In genomic region chr2:219592721-219593120, GRCh38 we compare ENCODE assay signal across 23 cellular contexts. TPM values are rescaled to one million over a fixed set of nuclear protein-coding genes. Genes with fewer than 3 reads are reported as not detected.
DNase-seq lines count a peak whose midpoint lies in the region; ATAC-seq and TF ChIP-seq lines count a peak whose summit lies in the region.
"Had no signal": no experiment of that assay in that cellular context is flagged by ENCODE, and none has a peak within 500 bp of the region (broad histone marks: within the 10 kb centered on the region; RNA-seq: fewer than 3 reads in every experiment).

No MANE protein-coding gene starts in this region.

- H3K27ac ChIP-seq in heart left ventricle, result peak overlapping the region in 7 of 12 donors; percentile 5 to 61 (median 25)
- H3K27ac ChIP-seq in left ventricle myocardium inferior (replicated peaks), result no peak overlapping the region
- no peak overlapping the region for H3K27ac ChIP-seq in thyroid gland
- H3K27ac ChIP-seq: epithelial cell of prostate, hepatocyte, spleen, tibial artery had no signal

- no peak for ATAC-seq in heart left ventricle
- ATAC-seq in GM18498 (IDR thresholded peaks at IDR 0.05; ENCODE audit: unreplicated experiment), result no peak
- ATAC-seq in activated naive CD4-positive, alpha-beta T cell treated with anti-CD3 and anti-CD28 coated beads, Interleukin-2, amount 50 U/mL, for 72 hours, result no peak
- ATAC-seq: activated CD4-positive, alpha-beta T cell treated with anti-CD3 and anti-CD28 coated beads for 36 hours had no signal

- intact Hi-C loops in heart left ventricle (cut with DNase I), result no loop called here
- intact Hi-C loops in left ventricle myocardium inferior (cut with micrococcal nuclease), result no loop called here
- intact Hi-C loops in thyroid gland (cut with DNase I), result no loop called here

- WGBS in heart left ventricle, 4 donors, result 64 to 69% (median 65%) methylated on average over 6 of the region's 6 CpGs
- WGBS in thyroid gland, 2 donors, result 51 to 56% methylated on average over 6 of the region's 6 CpGs

- no peaks in the 10 kb centered on the region for H3K9me3 ChIP-seq in heart left ventricle
- no peaks in the 10 kb centered on the region for H3K9me3 ChIP-seq in left ventricle myocardium inferior (replicated peaks)
- H3K9me3 ChIP-seq in thyroid gland, result no peaks in the 10 kb centered on the region
- H3K9me3 ChIP-seq: spleen, tibial artery had no signal

- H3K36me3 ChIP-seq in heart left ventricle (no peaks in the 10 kb centered on the region), left ventricle myocardium inferior (no peaks in the 10 kb centered on the region), thyroid gland (no peaks in the 10 kb centered on the region)
- H3K36me3 ChIP-seq: spleen, tibial artery had no signal

- TF ChIP-seq POLR2A in heart left ventricle (IDR thresholded peaks at IDR 0.05) (no peak), thyroid gland (IDR thresholded peaks at IDR 0.05) (no peak)

- TF ChIP-seq CTCF in heart left ventricle (IDR thresholded peaks at IDR 0.05) (no peak), left ventricle myocardium inferior (IDR thresholded peaks at IDR 0.05; ENCODE audit: borderline replicate concordance) (no peak), thyroid gland (IDR thresholded peaks at IDR 0.05) (no peak)

- no peaks in the 10 kb centered on the region for H3K9me3 Mint-ChIP-seq in activated naive CD4-positive, alpha-beta T cell treated with anti-CD3 and anti-CD28 coated beads, Interleukin-2, amount 50 U/mL, for 72 hours
- H3K9me3 Mint-ChIP-seq: activated T-helper 1 cell treated with anti-CD3 and anti-CD28 coated beads, Interleukin-12 subunit alpha, Interleukin-12 subunit beta, Interleukin-2, Interleukin-4 antibody, amounts not matched to agents 30 ng/mL and 10 ng/mL and 1 ng/mL, durations not matched to agents 14 hours and 24 hours and 36 hours; T-helper 1 cell treated with Interleukin-12 subunit alpha and Interleukin-12 subunit beta and Interleukin-4 antibody, amounts not matched to agents 30 μg/mL and 1 μg/mL, for 36 hours had no signal

- H3K27me3 ChIP-seq in heart left ventricle (no peaks in the 10 kb centered on the region), left ventricle myocardium inferior (ENCODE audit: low read depth) (no peaks in the 10 kb centered on the region), thyroid gland (no peaks in the 10 kb centered on the region)
- H3K27me3 ChIP-seq: hepatocyte, spleen, tibial artery had no signal

- no peak overlapping the region for H3K27ac Mint-ChIP-seq in activated naive CD4-positive, alpha-beta T cell treated with anti-CD3 and anti-CD28 coated beads, Interleukin-2, amount 50 U/mL, for 72 hours
- H3K27ac Mint-ChIP-seq: activated CD4-positive, alpha-beta T cell treated with anti-CD3 and anti-CD28 coated beads for 36 hours; activated naive CD8-positive, alpha-beta T cell; activated T-helper 1 cell treated with anti-CD3 and anti-CD28 coated beads, Interleukin-12 subunit alpha, Interleukin-12 subunit beta, Interleukin-2, Interleukin-4 antibody, amounts not matched to agents 30 ng/mL and 10 ng/mL and 1 ng/mL, durations not matched to agents 14 hours and 24 hours and 36 hours; T-helper 1 cell treated with Interleukin-12 subunit alpha and Interleukin-12 subunit beta and Interleukin-4 antibody, amounts not matched to agents 30 μg/mL and 1 μg/mL, for 36 hours had no signal

- H3K4me3 ChIP-seq in heart left ventricle (no peak overlapping the region), left ventricle myocardium inferior (no peak overlapping the region), thyroid gland (replicated peaks in 1 of 3) (no peak overlapping the region)
- H3K4me3 ChIP-seq: hepatocyte, lung, spleen, tibial artery had no signal

- peaks cover 0 to 13% (median 8%) of the 10 kb centered on the region in 12 donors for H3K4me1 ChIP-seq in heart left ventricle
- H3K4me1 ChIP-seq in left ventricle myocardium inferior, result peaks cover 18% of the 10 kb centered on the region
- peaks cover 0 to 7% of the 10 kb centered on the region in 2 donors for H3K4me1 ChIP-seq in thyroid gland

- H3K36me3 Mint-ChIP-seq in activated naive CD4-positive, alpha-beta T cell treated with anti-CD3 and anti-CD28 coated beads, Interleukin-2, amount 50 U/mL, for 72 hours, result no peaks in the 10 kb centered on the region
- H3K36me3 Mint-ChIP-seq: activated naive CD8-positive, alpha-beta T cell had no signal

- DNase-seq in heart left ventricle (no peak), left ventricle myocardium inferior (no peak), kidney tubule cell (ENCODE audit: low spot score) (peak; percentile 9), thyroid gland (peak; percentile 37 to 52)
- DNase-seq in activated naive CD4-positive, alpha-beta T cell treated with anti-CD3 and anti-CD28 coated beads, Interleukin-2, amount 50 U/mL, for 72 hours (ENCODE audit: low spot score in 2 of 2), result no peak
- DNase-seq: 8988T; activated CD4-positive, alpha-beta T cell treated with anti-CD3 and anti-CD28 coated beads for 36 hours; AML-193; MV-4-11; NCI-H2171 treated with DMSO at 0.1 percent for 48 hours; NCI-H524 treated with DMSO at 0.1 percent for 48 hours; spleen; stimulated activated CD4-positive, alpha-beta T cell treated with anti-CD3 and anti-CD28 coated beads, Interleukin-4, amount 100 ng/mL, for 1 hour; stimulated activated naive CD4-positive, alpha-beta T cell treated with Interleukin-2 at 50 U/mL for 16 hours; tibial artery had no signal

RNA-seq across cellular contexts. Expression of gene STK11IP, which starts 4.9 kb away (rescaled TPM):
- total RNA-seq in heart left ventricle, result 10 to 100 TPM in 7 of 9 donors, 1 to 10 TPM in 2; 7.3 to 24.1 (median 13.9) TPM
- 10 to 100 TPM; 14.9 to 15.6 TPM for polyA plus RNA-seq in heart left ventricle
- total RNA-seq in left ventricle myocardium inferior, result 15.9 TPM
- 10 to 100 TPM; 14.6 to 25.0 (median 19.7) TPM for total RNA-seq in thyroid gland
- 10 to 100 TPM; 28.5 to 53.0 TPM for total RNA-seq in activated naive CD4-positive, alpha-beta T cell treated with anti-CD3 and anti-CD28 coated beads, Interleukin-2, amount 50 U/mL, for 72 hours

RNA-seq across cellular contexts. Expression of gene INHA, which starts 20.6 kb away (rescaled TPM):
- total RNA-seq in heart left ventricle (10 to 100 TPM in 1 of 9 donors, 1 to 10 TPM in 7, under 1 TPM in 1; 0.52 to 14.2 (median 1.8) TPM), left ventricle myocardium inferior (2.4 TPM), thyroid gland (1 to 10 TPM in 1 of 4 donors, under 1 TPM in 2, not detected in 1; 0.50 to 1.1 (median 0.81) TPM)
- polyA plus RNA-seq in heart left ventricle, result 10 to 100 TPM in 1 of 2 donors, 1 to 10 TPM in 1; 5.5 to 12.0 TPM
- under 1 TPM in 1 of 2 donors, not detected in 1; 0.23 TPM for total RNA-seq in activated naive CD4-positive, alpha-beta T cell treated with anti-CD3 and anti-CD28 coated beads, Interleukin-2, amount 50 U/mL, for 72 hours
- total RNA-seq: activated CD4-positive, alpha-beta T cell treated with anti-CD3 and anti-CD28 coated beads for 36 hours; activated T-helper 1 cell treated with anti-CD3 and anti-CD28 coated beads, Interleukin-12 subunit alpha, Interleukin-12 subunit beta, Interleukin-2, Interleukin-4 antibody, amounts not matched to agents 30 ng/mL and 10 ng/mL and 1 ng/mL, durations not matched to agents 14 hours and 24 hours and 36 hours; pulmonary artery endothelial cell had no signal

RNA-seq across cellular contexts. Expression of gene OBSL1, which starts 21.4 kb away (rescaled TPM):
- total RNA-seq in heart left ventricle, result 100 to 1,000 TPM; 149 to 230 (median 178) TPM
- 100 to 1,000 TPM in 1 of 2 donors, 10 to 100 TPM in 1; 88.1 to 177 TPM for polyA plus RNA-seq in heart left ventricle
- total RNA-seq in left ventricle myocardium inferior, result 208 TPM
- total RNA-seq in thyroid gland, result 100 to 1,000 TPM; 142 to 200 (median 170) TPM
- total RNA-seq in activated naive CD4-positive, alpha-beta T cell treated with anti-CD3 and anti-CD28 coated beads, Interleukin-2, amount 50 U/mL, for 72 hours, result 1 to 10 TPM; 1.9 to 8.9 TPM

RNA-seq across cellular contexts. Expression of gene SLC4A3, which starts 34.7 kb away (rescaled TPM):
- total RNA-seq in heart left ventricle (100 to 1,000 TPM; 249 to 507 (median 428) TPM), left ventricle myocardium inferior (426 TPM), thyroid gland (1 to 10 TPM; 1.2 to 3.2 (median 2.8) TPM)
- 100 to 1,000 TPM; 236 to 250 TPM for polyA plus RNA-seq in heart left ventricle
- not detected for total RNA-seq in activated naive CD4-positive, alpha-beta T cell treated with anti-CD3 and anti-CD28 coated beads, Interleukin-2, amount 50 U/mL, for 72 hours
- total RNA-seq: activated T-helper 1 cell treated with anti-CD3 and anti-CD28 coated beads, Interleukin-12 subunit alpha, Interleukin-12 subunit beta, Interleukin-2, Interleukin-4 antibody, amounts not matched to agents 30 ng/mL and 10 ng/mL and 1 ng/mL, durations not matched to agents 14 hours and 24 hours and 36 hours had no signal

RNA-seq across cellular contexts. Expression of gene TMEM198, which starts 48.9 kb away (rescaled TPM):
- 1 to 10 TPM in 8 of 9 donors, under 1 TPM in 1; 0.65 to 4.7 (median 2.3) TPM for total RNA-seq in heart left ventricle
- polyA plus RNA-seq in heart left ventricle, result 10 to 100 TPM in 1 of 2 donors, 1 to 10 TPM in 1; 2.2 to 10.2 TPM
- 2.5 TPM for total RNA-seq in left ventricle myocardium inferior
- total RNA-seq in thyroid gland, result 10 to 100 TPM in 1 of 4 donors, 1 to 10 TPM in 3; 4.6 to 10.9 (median 5.4) TPM
- total RNA-seq in activated naive CD4-positive, alpha-beta T cell treated with anti-CD3 and anti-CD28 coated beads, Interleukin-2, amount 50 U/mL, for 72 hours, result 1 to 10 TPM; 1.8 to 6.1 TPM
- total RNA-seq: pulmonary artery endothelial cell had no signal

Comparison
In these comparisons a context has a peak if more than half of its experiments do, and no peak if none do; other contexts are left out.
1. H3K27ac ChIP-seq: peak in heart left ventricle (7 of 12); none in left ventricle myocardium inferior (single experiment) and thyroid gland (0 of 3).
2. DNase-seq: peak in kidney tubule cell (single experiment) and thyroid gland (2 of 2); none in heart left ventricle (0 of 5), left ventricle myocardium inferior (single experiment) and activated naive CD4-positive, alpha-beta T cell treated with anti-CD3 and anti-CD28 coated beads, Interleukin-2, amount 50 U/mL, for 72 hours (0 of 2).
3. RNA of gene OBSL1, which starts 21.4 kb away (total RNA-seq): 208 TPM in left ventricle myocardium inferior (single experiment), 142 to 200 TPM in thyroid gland and 149 to 230 TPM in heart left ventricle; 1.9 to 8.9 TPM in activated naive CD4-positive, alpha-beta T cell treated with anti-CD3 and anti-CD28 coated beads, Interleukin-2, amount 50 U/mL, for 72 hours; every median in the first group is over 10 times any median in the second.